Comparison of ENCODE assay signal across 9 cellular contexts in genomic region chr6:141326426-141326825, GRCh38.
DNase-seq lines count a peak whose midpoint lies in the region; ATAC-seq and TF ChIP-seq lines count a peak whose summit lies in the region.
"Had no signal": no experiment of that assay in that cellular context is flagged by ENCODE, and none has a peak within 500 bp of the region (broad histone marks: within the 10 kb centered on the region; RNA-seq: fewer than 3 reads in every experiment).

No MANE protein-coding gene starts in this region.

- intact Hi-C loops in lower lobe of right lung (cut with DNase I), result no loop called here

- H3K4me3 ChIP-seq in OCI-LY3 (ENCODE audit: low read length) (peak overlapping the region; percentile 37), astrocyte of the cerebellum (ENCODE audit: low read depth, low read length) (no peak overlapping the region), lower lobe of right lung (peak overlapping the region; percentile 23), suprapubic skin (peak overlapping the region; percentile 33), H7 (ENCODE audit: insufficient read depth, low read depth, low read length) (no peak overlapping the region)

- peak; percentile 57 for DNase-seq in activated CD8-positive, alpha-beta memory T cell treated with anti-CD3 and anti-CD28 coated beads for 24 hours
- no peak for DNase-seq in activated CD8-positive, alpha-beta memory T cell treated with anti-CD3 and anti-CD28 coated beads, Interleukin-2, amount 50 U/mL, for 48 hours
- DNase-seq in astrocyte of the cerebellum (ENCODE audit: low read depth), result peak; percentile 93
- DNase-seq in lower lobe of right lung, result no peak
- DNase-seq in suprapubic skin (ENCODE audit: low spot score in 2 of 2), result peak in 1 of 2 donors; percentile 60
- no peak for DNase-seq in H7
- no peak for DNase-seq in NCI-H1436 (lab: John Stamatoyannopoulos, UW)

- no peaks in the 10 kb centered on the region for H3K36me3 ChIP-seq in OCI-LY3 (replicated peaks; ENCODE audit: low read depth, low read length)
- H3K36me3 ChIP-seq in lower lobe of right lung, result no peaks in the 10 kb centered on the region
- no peaks in the 10 kb centered on the region for H3K36me3 ChIP-seq in suprapubic skin
- no peaks in the 10 kb centered on the region for H3K36me3 ChIP-seq in H7 (replicated peaks; ENCODE audit: control insufficient read depth, insufficient read depth, low read length)

- 40% methylated on average over 5 of the region's 5 CpGs for WGBS in suprapubic skin

- no peaks in the 10 kb centered on the region for H3K9me3 ChIP-seq in OCI-LY3 (ENCODE audit: insufficient read depth, low read length)
- H3K9me3 ChIP-seq in lower lobe of right lung, result no peaks in the 10 kb centered on the region
- no peaks in the 10 kb centered on the region for H3K9me3 ChIP-seq in suprapubic skin

- H2AFZ ChIP-seq in OCI-LY3 (ENCODE audit: low read depth, low read length), result peak overlapping the region; percentile 60; the same call in 1 of the 2 replicates

- H3K27me3 ChIP-seq in OCI-LY3 (ENCODE audit: low read depth, low read length) (no peaks in the 10 kb centered on the region), lower lobe of right lung (ENCODE audit: low read depth) (no peaks in the 10 kb centered on the region), suprapubic skin (no peaks in the 10 kb centered on the region), H7 (ENCODE audit: control insufficient read depth, insufficient read depth, low read length) (no peaks in the 10 kb centered on the region)
- H3K27me3 ChIP-seq: dorsolateral prefrontal cortex had no signal

- in situ Hi-C loops in astrocyte of the cerebellum (cut with HindIII; ENCODE audit: low sequenced_read_pairs), result no loop called here

- TF ChIP-seq EP300 in suprapubic skin (IDR thresholded peaks at IDR 0.05), result no peak

- H4K20me1 ChIP-seq in OCI-LY3 (ENCODE audit: insufficient read depth, low read length), result no peaks in the 10 kb centered on the region

- ATAC-seq in lower lobe of right lung, result peak; percentile 27 to 36

- peak overlapping the region; percentile 47 for H3K4me2 ChIP-seq in OCI-LY3 (ENCODE audit: low read length)

- no peak overlapping the region for H3K9ac ChIP-seq in OCI-LY3 (ENCODE audit: low read length)

- H3K4me1 ChIP-seq in OCI-LY3 (ENCODE audit: low read length) (no peaks in the 10 kb centered on the region), lower lobe of right lung (no peaks in the 10 kb centered on the region), suprapubic skin (no peaks in the 10 kb centered on the region)

- TF ChIP-seq CTCF in OCI-LY3 (IDR thresholded peaks at IDR 0.05; ENCODE audit: low read depth, low read length), result no peak
- no peak for TF ChIP-seq CTCF in astrocyte of the cerebellum (IDR thresholded peaks at IDR 0.05; ENCODE audit: low read depth, low read length, missing control alignments)
- TF ChIP-seq CTCF in lower lobe of right lung (IDR thresholded peaks at IDR 0.05), result no peak
- no peak for TF ChIP-seq CTCF in suprapubic skin (IDR thresholded peaks at IDR 0.05)

- no peaks in the 10 kb centered on the region for H3K79me2 ChIP-seq in OCI-LY3 (ENCODE audit: low read length)

- H3K27ac ChIP-seq in OCI-LY3 (ENCODE audit: low read length) (no peak overlapping the region), lower lobe of right lung (no peak overlapping the region), suprapubic skin (peak overlapping the region; percentile 38)
- H3K27ac ChIP-seq: dorsolateral prefrontal cortex had no signal

- TF ChIP-seq POLR2A in suprapubic skin (IDR thresholded peaks at IDR 0.05), result no peak

Comparison
In these comparisons a context has a peak if more than half of its experiments do, and no peak if none do; other contexts are left out.
1. DNase-seq: peak in activated CD8-positive, alpha-beta memory T cell treated with anti-CD3 and anti-CD28 coated beads for 24 hours (single experiment) and astrocyte of the cerebellum (single experiment); none in activated CD8-positive, alpha-beta memory T cell treated with anti-CD3 and anti-CD28 coated beads, Interleukin-2, amount 50 U/mL, for 48 hours (single experiment), lower lobe of right lung (single experiment), H7 (single experiment) and NCI-H1436 (single experiment).
2. H3K4me3 ChIP-seq: peak in OCI-LY3 (single experiment), lower lobe of right lung (single experiment) and suprapubic skin (single experiment); none in astrocyte of the cerebellum (single experiment) and H7 (single experiment).